8 cellular contexts compared by ENCODE assay signal in the genomic region with DNA sequence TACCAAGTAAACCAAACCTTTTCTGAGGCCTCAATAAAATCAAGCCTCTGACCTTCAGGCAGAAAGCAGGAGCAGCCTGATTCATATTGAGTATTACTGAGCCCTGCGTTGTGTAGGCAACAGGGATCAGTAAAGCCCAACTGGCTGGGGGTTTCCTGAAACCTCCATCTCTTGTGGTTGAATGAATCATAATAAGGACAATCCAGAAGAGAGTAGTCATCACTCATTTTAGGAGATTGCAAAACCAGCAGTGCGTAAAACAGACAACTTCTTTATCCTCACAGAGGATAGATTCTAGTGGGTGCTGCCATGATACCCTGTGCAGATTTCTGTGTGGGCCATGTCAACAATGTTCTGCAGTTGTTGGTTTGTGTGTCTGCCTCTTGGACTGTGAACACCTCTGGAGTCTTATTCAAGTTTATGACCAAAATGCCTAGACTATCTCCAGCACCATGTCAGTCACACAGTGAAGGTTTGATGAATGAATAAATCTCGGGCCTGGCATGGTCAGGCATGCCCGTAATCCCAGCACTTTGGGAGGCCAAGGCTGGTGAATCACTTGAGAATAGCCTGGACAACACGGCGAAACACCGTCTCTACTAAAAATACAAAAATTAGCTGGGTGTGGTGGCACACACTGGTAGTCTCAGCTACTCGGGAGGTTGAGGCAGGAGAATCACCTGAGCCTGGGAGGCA. TPM values are rescaled to one million over a fixed set of nuclear protein-coding genes. Genes with fewer than 3 reads are reported as not detected.
DNase-seq lines count a peak whose midpoint lies in the region; ATAC-seq and TF ChIP-seq lines count a peak whose summit lies in the region.

No MANE protein-coding gene starts in this region.

- peak; percentile 95 for DNase-seq in ACHN
- DNase-seq in lung (ENCODE audit: low spot score): peak; percentile 46
- DNase-seq in NCI-H526 treated with DMSO at 0.1 percent for 48 hours (lab: John Stamatoyannopoulos, UW): no peak
- no peak for DNase-seq in HuH-7.5 (ENCODE audit: low spot score)
- no peak for DNase-seq in GM19240 (ENCODE audit: insufficient read length, low spot score)

- in situ Hi-C loops in ACHN (cut with HindIII; ENCODE audit: low pct_ligation_motif_present, low pct_unique_long_range_greater_than_20kb, low sequenced_read_pairs): no loop called here

- H3K27me3 ChIP-seq in lung (ENCODE audit: control insufficient read depth, insufficient read depth): no peaks in the 10 kb centered on the region

- H3K4me1 ChIP-seq in lung (ENCODE audit: control insufficient read depth in 2 of 2, insufficient read depth in 2 of 2, low read length in 2 of 2): peaks cover 0 to 3% of the 10 kb centered on the region in 2 donors

- WGBS in lung, 2 donors: 82 to 83% methylated on average over 8 of the region's 8 CpGs

- TF ChIP-seq CTCF in VCaP (conservative IDR thresholded peaks at IDR 0.05) (no peak), lung (IDR thresholded peaks at IDR 0.05; ENCODE audit: control extremely low read depth, extremely low read depth) (no peak)

- ATAC-seq in GM18873 (IDR thresholded peaks at IDR 0.05; ENCODE audit: low FRiP score, unreplicated experiment) (peak; percentile 78), HG03342 (IDR thresholded peaks at IDR 0.05; ENCODE audit: unreplicated experiment) (peak; percentile 80), lung (ENCODE audit: insufficient read depth, low FRiP score) (peak; percentile 91)

- H3K36me3 ChIP-seq in lung (ENCODE audit: control insufficient read depth in 2 of 2, insufficient read depth in 2 of 2, low read length in 2 of 2): no peaks in the 10 kb centered on the region

- H3K4me3 ChIP-seq in lung: no peak overlapping the region

- peaks cover 0 to 5% of the 10 kb centered on the region in 2 donors for H3K9me3 ChIP-seq in lung (ENCODE audit: control insufficient read depth in 2 of 2, insufficient read depth in 1 of 2, low read length in 1 of 2)

- H3K27ac ChIP-seq in VCaP: peak overlapping the region; percentile 96
- H3K27ac ChIP-seq in lung (ENCODE audit: low read depth in 1 of 2, low read length in 1 of 2): peak overlapping the region in 1 of 2 donors; percentile 15

RNA-seq across cellular contexts. Expression of a gene that starts 51.8 kb away (rescaled TPM):
- total RNA-seq in lung: 10 to 100 TPM in 1 of 2 donors, 1 to 10 TPM in 1; 8.2 to 21.5 TPM
- 1 to 10 TPM; 5.0 to 6.7 TPM for polyA plus RNA-seq in lung

Comparison
In these comparisons a context has a peak if more than half of its experiments do, and no peak if none do; other contexts are left out.
1. DNase-seq: peak in ACHN (single experiment) and lung (single experiment); none in NCI-H526 treated with DMSO at 0.1 percent for 48 hours (single experiment), HuH-7.5 (single experiment) and GM19240 (single experiment).
2. Peak in every context shown above with its lines, with median percentiles within 50 percentile points of each other: ATAC-seq.